ENCODE assay signal across 15 cellular contexts in genomic region chr12:45208604-45209487, GRCh38. TPM values are rescaled to one million over a fixed set of nuclear protein-coding genes. Genes with fewer than 3 reads are reported as not detected.
A peak's percentile ranks its signal among the peaks of the same experiment; 100 is the strongest.
DNase-seq lines count a peak whose midpoint lies in the region; ATAC-seq and TF ChIP-seq lines count a peak whose summit lies in the region.
"Had no signal": no experiment of that assay in that cellular context is flagged by ENCODE, and none has a peak within 500 bp of the region (broad histone marks: within the 10 kb centered on the region; RNA-seq: fewer than 3 reads in every experiment).

No MANE protein-coding gene starts in this region.

- peaks cover 8% of the 10 kb centered on the region for H3K4me1 Mint-ChIP-seq in activated naive CD8-positive, alpha-beta T cell treated with anti-CD3 and anti-CD28 coated beads, Interleukin-2, amount 50 U/mL, for 24 hours
- H3K4me1 Mint-ChIP-seq in activated naive CD8-positive, alpha-beta T cell treated with anti-CD3 and anti-CD28 coated beads for 36 hours: peaks cover 3% of the 10 kb centered on the region
- peaks cover 9% of the 10 kb centered on the region for H3K4me1 Mint-ChIP-seq in stimulated activated naive CD8-positive, alpha-beta T cell treated with anti-CD3 and anti-CD28 coated beads, Interleukin-15, amount 100 ng/mL, for 72 hours

- no peaks in the 10 kb centered on the region for H4K20me1 ChIP-seq in fibroblast of lung (ENCODE audit: control insufficient read depth, extremely low read depth, insufficient read depth, low read length)

- H3K27me3 ChIP-seq in fibroblast of lung (ENCODE audit: control insufficient read depth, insufficient read depth, low read length): no peaks in the 10 kb centered on the region
- H3K27me3 ChIP-seq: adrenal gland, pancreas had no signal

- H3K9me3 Mint-ChIP-seq in activated naive CD8-positive, alpha-beta T cell treated with anti-CD3 and anti-CD28 coated beads, Interleukin-2, amount 50 U/mL, for 24 hours: no peaks in the 10 kb centered on the region
- H3K9me3 Mint-ChIP-seq in activated naive CD8-positive, alpha-beta T cell treated with anti-CD3 and anti-CD28 coated beads for 36 hours: no peaks in the 10 kb centered on the region
- H3K9me3 Mint-ChIP-seq in stimulated activated naive CD8-positive, alpha-beta T cell treated with anti-CD3 and anti-CD28 coated beads, Interleukin-15, amount 100 ng/mL, for 72 hours: no peaks in the 10 kb centered on the region

- H3K27ac Mint-ChIP-seq in activated naive CD8-positive, alpha-beta T cell treated with anti-CD3 and anti-CD28 coated beads, Interleukin-2, amount 50 U/mL, for 24 hours: no peak overlapping the region
- H3K27ac Mint-ChIP-seq in activated naive CD8-positive, alpha-beta T cell treated with anti-CD3 and anti-CD28 coated beads for 36 hours: no peak overlapping the region
- no peak overlapping the region for H3K27ac Mint-ChIP-seq in stimulated activated naive CD8-positive, alpha-beta T cell treated with anti-CD3 and anti-CD28 coated beads, Interleukin-15, amount 100 ng/mL, for 72 hours
- H3K27ac Mint-ChIP-seq: type B pancreatic cell had no signal

- no peak for DNase-seq in activated naive CD8-positive, alpha-beta T cell treated with anti-CD3 and anti-CD28 coated beads, Interleukin-2, amount 50 U/mL, for 24 hours
- DNase-seq in activated naive CD8-positive, alpha-beta T cell treated with anti-CD3 and anti-CD28 coated beads for 36 hours: no peak
- DNase-seq in RKO (ENCODE audit: low spot score) (peak; percentile 39), fibroblast of lung (ENCODE audit: low read depth in 2 of 2) (peak; percentile 49 to 82), NCI-H774 (lab: John Stamatoyannopoulos, UW) (no peak)
- DNase-seq in stimulated activated naive CD8-positive, alpha-beta T cell treated with anti-CD3 and anti-CD28 coated beads, Interleukin-15, amount 100 ng/mL, for 72 hours: no peak
- DNase-seq: activated T-cell treated with anti-CD3 and anti-CD28 coated beads for 4 hours, KG1, NCI-H2029, pancreas had no signal

- peak; percentile 46 for ATAC-seq in activated naive CD8-positive, alpha-beta T cell treated with anti-CD3 and anti-CD28 coated beads, Interleukin-2, amount 50 U/mL, for 24 hours
- peak; percentile 59 for ATAC-seq in stimulated activated naive CD8-positive, alpha-beta T cell treated with anti-CD3 and anti-CD28 coated beads, Interleukin-15, amount 100 ng/mL, for 72 hours
- ATAC-seq in HG03354 (IDR thresholded peaks at IDR 0.05; ENCODE audit: poor library complexity, severe bottlenecking, unreplicated experiment) (no peak), GM21526 (IDR thresholded peaks at IDR 0.05; ENCODE audit: low FRiP score, unreplicated experiment) (no peak)
- ATAC-seq: pancreas had no signal

- H3K4me3 ChIP-seq in fibroblast of lung (replicated peaks in 1 of 4; ENCODE audit: control extremely low read depth in 1 of 4, insufficient read depth in 1 of 4, low read depth in 3 of 4, low read length in 4 of 4): no peak overlapping the region
- H3K4me3 ChIP-seq: adrenal gland, pancreas, SK-N-MC had no signal

- no peaks in the 10 kb centered on the region for H3K4me1 ChIP-seq in fibroblast of lung (ENCODE audit: control insufficient read depth, extremely low read depth, insufficient read depth, low read length)
- H3K4me1 ChIP-seq: adrenal gland, pancreas had no signal

- no peak for TF ChIP-seq CTCF in fibroblast of lung (conservative IDR thresholded peaks at IDR 0.05 in 1 of 2, IDR thresholded peaks at IDR 0.05 in 1 of 2; ENCODE audit: low read depth in 1 of 2, low read length in 2 of 2)

- H3K4me2 ChIP-seq in fibroblast of lung (ENCODE audit: extremely low read depth, insufficient read depth, low read length): no peak overlapping the region

- no peaks in the 10 kb centered on the region for H3K9me3 ChIP-seq in fibroblast of lung (ENCODE audit: control insufficient read depth, insufficient read depth, low read depth, low read length)
- H3K9me3 ChIP-seq: adrenal gland, pancreas had no signal

- H3K27ac ChIP-seq in fibroblast of lung (ENCODE audit: insufficient read depth, low read length): no peak overlapping the region
- H3K27ac ChIP-seq: adrenal gland, pancreas, SK-N-MC had no signal

- H3K9ac ChIP-seq in fibroblast of lung (ENCODE audit: insufficient read depth, low read length): no peak overlapping the region

- no peak overlapping the region for H3K4me3 Mint-ChIP-seq in activated naive CD8-positive, alpha-beta T cell treated with anti-CD3 and anti-CD28 coated beads, Interleukin-2, amount 50 U/mL, for 24 hours
- no peak overlapping the region for H3K4me3 Mint-ChIP-seq in activated naive CD8-positive, alpha-beta T cell treated with anti-CD3 and anti-CD28 coated beads for 36 hours
- H3K4me3 Mint-ChIP-seq in stimulated activated naive CD8-positive, alpha-beta T cell treated with anti-CD3 and anti-CD28 coated beads, Interleukin-15, amount 100 ng/mL, for 72 hours: no peak overlapping the region
- H3K4me3 Mint-ChIP-seq: type B pancreatic cell had no signal

- H3K79me2 ChIP-seq in fibroblast of lung (ENCODE audit: control insufficient read depth, insufficient read depth, low read length): no peaks in the 10 kb centered on the region

- H3K36me3 ChIP-seq in fibroblast of lung (ENCODE audit: control insufficient read depth, insufficient read depth, low read length): no peaks in the 10 kb centered on the region
- H3K36me3 ChIP-seq: adrenal gland, pancreas had no signal

- no peak overlapping the region for H2AFZ ChIP-seq in fibroblast of lung (ENCODE audit: low read length)

- no peaks in the 10 kb centered on the region for H3K27me3 Mint-ChIP-seq in activated naive CD8-positive, alpha-beta T cell treated with anti-CD3 and anti-CD28 coated beads, Interleukin-2, amount 50 U/mL, for 24 hours
- H3K27me3 Mint-ChIP-seq in activated naive CD8-positive, alpha-beta T cell treated with anti-CD3 and anti-CD28 coated beads for 36 hours: no peaks in the 10 kb centered on the region
- no peaks in the 10 kb centered on the region for H3K27me3 Mint-ChIP-seq in stimulated activated naive CD8-positive, alpha-beta T cell treated with anti-CD3 and anti-CD28 coated beads, Interleukin-15, amount 100 ng/mL, for 72 hours
- H3K27me3 Mint-ChIP-seq: type B pancreatic cell had no signal

- H3K36me3 Mint-ChIP-seq in activated naive CD8-positive, alpha-beta T cell treated with anti-CD3 and anti-CD28 coated beads, Interleukin-2, amount 50 U/mL, for 24 hours (ENCODE audit: low read depth): no peaks in the 10 kb centered on the region
- H3K36me3 Mint-ChIP-seq in activated naive CD8-positive, alpha-beta T cell treated with anti-CD3 and anti-CD28 coated beads for 36 hours: no peaks in the 10 kb centered on the region

RNA-seq across cellular contexts. Expression of gene ANO6, which starts 7.0 kb away (rescaled TPM):
- 10 to 100 TPM; 12.1 to 12.6 TPM for total RNA-seq in activated naive CD8-positive, alpha-beta T cell treated with anti-CD3 and anti-CD28 coated beads for 36 hours
- total RNA-seq in fibroblast of lung: 57.5 and 59.1 TPM in 2 replicates
- polyA plus RNA-seq in fibroblast of lung: 40.5 and 69.1 TPM in 2 replicates
- polyA plus RNA-seq in fibroblast of lung (2012): 24.7 and 43.5 TPM in 2 replicates
- 18.5 and 20.5 TPM in 2 replicates for polyA minus RNA-seq in fibroblast of lung (ENCODE audit: low replicate concordance)

Comparison
In these comparisons a context has a peak if more than half of its experiments do, and no peak if none do; other contexts are left out.
1. ATAC-seq: peak in activated naive CD8-positive, alpha-beta T cell treated with anti-CD3 and anti-CD28 coated beads, Interleukin-2, amount 50 U/mL, for 24 hours (single experiment) and stimulated activated naive CD8-positive, alpha-beta T cell treated with anti-CD3 and anti-CD28 coated beads, Interleukin-15, amount 100 ng/mL, for 72 hours (single experiment); none in HG03354 (single experiment) and GM21526 (single experiment).
2. DNase-seq: peak in RKO (single experiment) and fibroblast of lung (2 of 2); none in activated naive CD8-positive, alpha-beta T cell treated with anti-CD3 and anti-CD28 coated beads, Interleukin-2, amount 50 U/mL, for 24 hours (single experiment), activated naive CD8-positive, alpha-beta T cell treated with anti-CD3 and anti-CD28 coated beads for 36 hours (single experiment), stimulated activated naive CD8-positive, alpha-beta T cell treated with anti-CD3 and anti-CD28 coated beads, Interleukin-15, amount 100 ng/mL, for 72 hours (0 of 2) and NCI-H774 (single experiment).